In the genomic region with DNA sequence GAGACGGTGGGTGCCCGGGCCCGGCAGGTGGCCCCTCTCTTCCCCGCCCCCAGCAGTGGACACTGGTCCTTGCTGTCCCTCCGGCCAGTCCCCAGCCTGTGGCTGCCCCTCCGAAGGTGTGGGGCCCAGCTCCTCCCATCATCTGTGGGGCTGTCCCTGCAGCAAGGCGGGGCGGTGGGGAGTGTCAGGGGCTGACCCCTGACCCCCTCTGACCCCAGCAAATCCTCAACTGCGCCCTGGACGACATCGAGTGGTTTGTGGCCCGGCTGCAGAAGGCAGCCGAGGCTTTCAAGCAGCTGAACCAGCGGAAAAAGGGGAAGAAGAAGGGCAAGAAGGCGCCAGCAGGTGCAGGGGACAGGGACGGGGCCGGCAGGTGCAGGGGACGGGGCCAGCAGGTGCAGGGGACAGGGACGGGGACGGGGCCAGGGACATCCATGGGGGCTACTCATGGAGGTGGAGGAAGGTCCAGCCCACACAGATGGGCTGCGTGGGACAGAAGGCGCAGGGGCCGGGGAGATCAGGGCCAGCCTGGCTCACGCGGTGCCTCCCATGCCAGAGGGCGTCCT, we compare ENCODE assay signal across 9 cellular contexts. TPM values are rescaled to one million over a fixed set of nuclear protein-coding genes. Genes with fewer than 3 reads are reported as not detected.
DNase-seq lines count a peak whose midpoint lies in the region; ATAC-seq and TF ChIP-seq lines count a peak whose summit lies in the region.
"Had no signal": no experiment of that assay in that cellular context is flagged by ENCODE, and none has a peak within 500 bp of the region (broad histone marks: within the 10 kb centered on the region; RNA-seq: fewer than 3 reads in every experiment).

No MANE protein-coding gene starts in this region.

- peak overlapping the region; percentile 33 for H3K4me3 ChIP-seq in HAP-1
- H3K4me3 ChIP-seq in mammary epithelial cell (replicated peaks in 1 of 3; ENCODE audit: insufficient read depth in 1 of 3, low read depth in 2 of 3, low read length in 3 of 3), result no peak overlapping the region

- DNase-seq in HAP-1 (ENCODE audit: low spot score in 2 of 2), result no peak
- DNase-seq in mammary epithelial cell, result no peak
- DNase-seq in SW480 (ENCODE audit: low spot score), result no peak
- no peak for DNase-seq in NCI-H82 treated with DMSO at 0.1 percent for 48 hours (lab: John Stamatoyannopoulos, UW; ENCODE audit: unreplicated experiment)
- DNase-seq: heart right ventricle, NCI-H1417 treated with DMSO at 0.1 percent for 48 hours, SHP77 treated with DMSO at 0.1 percent for 48 hours had no signal

- no peak overlapping the region for H3K9ac ChIP-seq in mammary epithelial cell (ENCODE audit: insufficient read depth, low read length)

- H3K4me1 ChIP-seq in HAP-1 (peaks cover 7% of the 10 kb centered on the region), mammary epithelial cell (ENCODE audit: insufficient read depth, low read length) (peaks cover 20% of the 10 kb centered on the region)

- in situ Hi-C loops in HAP-1 (cut with MboI; ENCODE audit: low sequenced_read_pairs) (no loop called here), mammary epithelial cell (cut with MboI; ENCODE audit: low sequenced_read_pairs in 2 of 2) (no loop called here)

- no peak overlapping the region for H3K4me2 ChIP-seq in mammary epithelial cell (ENCODE audit: insufficient read depth, low read depth, low read length)

- TSS peak; percentile 38 for BruUV-seq in mammary epithelial cell (replicated peaks; lab: Mats Ljungman, UMichigan)

- dilution Hi-C loops in mammary epithelial cell (cut with HindIII; ENCODE audit: low sequenced_read_pairs), result no loop called here

- WGBS in mammary epithelial cell (ENCODE audit: low coverage, missing lambda C conversion rate), result 94% methylated on average over 8 of the region's 26 CpGs

- H3K27me3 ChIP-seq in HAP-1 (ENCODE audit: low read depth), result peaks cover 8% of the 10 kb centered on the region
- no peaks in the 10 kb centered on the region for H3K27me3 ChIP-seq in mammary epithelial cell (ENCODE audit: insufficient read depth, low read length)

- CTCF ChIA-PET in mammary epithelial cell (lab: Charles Lee; ENCODE audit: low non-redundant PET), result no interaction called here

- H3K9me3 ChIP-seq in HAP-1 (no peaks in the 10 kb centered on the region), mammary epithelial cell (replicated peaks; ENCODE audit: insufficient read depth, low read length) (no peaks in the 10 kb centered on the region)
- H3K9me3 ChIP-seq: heart right ventricle had no signal

- intact Hi-C loops in mammary epithelial cell (cut with micrococcal nuclease), result loop anchor here (5.0 kb wide), 1 partner anchor 169 kb away; no protein-coding TSS in a partner anchor

- H3K27ac ChIP-seq in 22Rv1 (peak overlapping the region; percentile 74), mammary epithelial cell (ENCODE audit: insufficient read depth, low read depth, low read length) (no peak overlapping the region)
- H3K27ac ChIP-seq: heart right ventricle had no signal

- TF ChIP-seq CTCF in 22Rv1 (IDR thresholded peaks at IDR 0.05), result no peak
- TF ChIP-seq CTCF in mammary epithelial cell (conservative IDR thresholded peaks at IDR 0.05 in 1 of 2, IDR thresholded peaks at IDR 0.05 in 1 of 2; ENCODE audit: extremely low read depth in 1 of 2, insufficient read depth in 1 of 2, low read depth in 1 of 2, low read length in 2 of 2), result no peak

- peaks cover 4% of the 10 kb centered on the region for H4K20me1 ChIP-seq in mammary epithelial cell (ENCODE audit: insufficient read depth, low read length)

- no peak for ATAC-seq in GM19324 (IDR thresholded peaks at IDR 0.05; ENCODE audit: low FRiP score, unreplicated experiment)

- H2AFZ ChIP-seq in mammary epithelial cell (ENCODE audit: low read depth, low read length), result no peak overlapping the region

- peaks cover 35% of the 10 kb centered on the region for H3K79me2 ChIP-seq in mammary epithelial cell (ENCODE audit: insufficient read depth, low read length)

- H3K36me3 ChIP-seq in HAP-1 (replicated peaks) (no peaks in the 10 kb centered on the region), mammary epithelial cell (ENCODE audit: insufficient read depth, low read length) (peaks cover 18% of the 10 kb centered on the region)
- H3K36me3 ChIP-seq: heart right ventricle had no signal

RNA-seq across cellular contexts. Expression of gene EPS8L2, which starts 15.4 kb away (rescaled TPM):
- total RNA-seq in mammary epithelial cell, result 100 to 1,000 TPM; 202 to 214 TPM
- polyA plus RNA-seq in mammary epithelial cell, result 140 TPM
- 75.0 TPM for polyA minus RNA-seq in mammary epithelial cell

RNA-seq across cellular contexts. Expression of gene TMEM80, which starts 25.8 kb away (rescaled TPM):
- total RNA-seq in mammary epithelial cell, result 10 to 100 TPM; 10.0 to 22.5 TPM
- 9.6 TPM for polyA plus RNA-seq in mammary epithelial cell
- polyA minus RNA-seq in mammary epithelial cell, result 1.6 TPM

RNA-seq across cellular contexts. Expression of gene TALDO1, which starts 25.8 kb away (rescaled TPM):
- 100 to 1,000 TPM; 102 to 140 TPM for total RNA-seq in mammary epithelial cell
- 142 TPM for polyA plus RNA-seq in mammary epithelial cell
- polyA minus RNA-seq in mammary epithelial cell, result 102 TPM

RNA-seq across cellular contexts. Expression of gene DEAF1, which starts 26.4 kb away (rescaled TPM):
- 10 to 100 TPM; 31.2 to 32.0 TPM for total RNA-seq in mammary epithelial cell
- polyA plus RNA-seq in mammary epithelial cell, result 15.2 TPM
- polyA minus RNA-seq in mammary epithelial cell, result 28.2 TPM

RNA-seq across cellular contexts. Expression of gene GATD1, which starts 55.9 kb away (rescaled TPM):
- 10 to 100 TPM; 47.0 to 78.2 TPM for total RNA-seq in mammary epithelial cell
- polyA plus RNA-seq in mammary epithelial cell, result 29.6 TPM
- 39.8 TPM for polyA minus RNA-seq in mammary epithelial cell
